Comparison of ENCODE assay signal across 11 cellular contexts in the genomic region with DNA sequence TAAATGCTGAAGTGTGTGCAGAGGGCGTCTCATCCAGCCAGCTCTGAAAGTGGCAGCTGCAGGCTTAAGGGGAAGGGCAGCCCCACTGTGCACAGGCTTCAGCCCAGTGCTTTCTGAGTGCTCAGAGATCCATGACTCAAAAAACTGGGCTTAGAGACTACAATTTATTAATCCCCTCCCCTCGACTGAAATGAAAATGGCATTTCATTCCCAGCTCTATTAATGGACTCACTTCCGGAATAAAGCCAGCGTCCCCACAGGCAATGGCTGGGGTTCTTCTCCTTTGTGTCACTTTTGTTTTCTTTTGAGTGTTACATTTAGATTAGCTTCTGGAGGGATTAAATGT. TPM values are rescaled to one million over a fixed set of nuclear protein-coding genes. Genes with fewer than 3 reads are reported as not detected.
A peak's percentile ranks its signal among the peaks of the same experiment; 100 is the strongest.
DNase-seq lines count a peak whose midpoint lies in the region; ATAC-seq and TF ChIP-seq lines count a peak whose summit lies in the region.
"Had no signal": no experiment of that assay in that cellular context is flagged by ENCODE, and none has a peak within 500 bp of the region (broad histone marks: within the 10 kb centered on the region; RNA-seq: fewer than 3 reads in every experiment).

No MANE protein-coding gene starts in this region.

- no peaks in the 10 kb centered on the region for H3K79me2 ChIP-seq in H9 (ENCODE audit: insufficient read depth, low read length)

- H3K9me3 Mint-ChIP-seq in H9, result no peaks in the 10 kb centered on the region

- WGBS in H9 (ENCODE audit: extremely low coverage, insufficient read length, low lambda C conversion rate), result no CpG with 5 or more reads among the region's 4 CpGs
- WGBS in psoas muscle, 3 donors, result 51 to 69% (median 67%) methylated on average over 4 of the region's 4 CpGs

- H4K8ac ChIP-seq in H9 (replicated peaks; ENCODE audit: insufficient read length, low read depth, low read length), result no peak overlapping the region

- ATAC-seq in SK-N-SH treated with all-trans-retinoic acid at 6 μM for 48 hours (peak; percentile 19), psoas muscle (peak in 2 of 4 donors; percentile 12 to 17)

- peaks cover 0 to 5% of the 10 kb centered on the region in 2 experiments; a peak in 1 of 4 replicates for H3K4me1 Mint-ChIP-seq in H9

- no peak overlapping the region for H3K27ac ChIP-seq in H9 (ENCODE audit: insufficient read length, low read depth, low read length)
- H3K27ac ChIP-seq in psoas muscle, result peak overlapping the region; percentile 23
- H3K27ac ChIP-seq in caudate nucleus (ENCODE audit: low read depth, low read length), result no peak overlapping the region
- H3K27ac ChIP-seq: C4-2B had no signal

- H3K36me3 Mint-ChIP-seq in H9 (ENCODE audit: insufficient read depth in 1 of 3, low read depth in 3 of 3), result no peaks in the 10 kb centered on the region

- H3K27me3 Mint-ChIP-seq in H9 (ENCODE audit: low read depth), result no peaks in the 10 kb centered on the region

- no peak overlapping the region for H3K4ac ChIP-seq in H9 (ENCODE audit: low read depth, low read length)

- H3K4me3 Mint-ChIP-seq in H9, result no peak overlapping the region

- intact Hi-C loops in psoas muscle (cut with DNase I), result no loop called here

- peak overlapping the region; percentile 42; the same call in 1 of the 2 replicates for H3K14ac ChIP-seq in H9 (ENCODE audit: insufficient read depth, low read length)

- H3K23me2 ChIP-seq in H9 (ENCODE audit: insufficient read length, low read depth, low read length, poor library complexity, severe bottlenecking), result no peaks in the 10 kb centered on the region

- no peaks in the 10 kb centered on the region for H4K20me1 ChIP-seq in H9 (ENCODE audit: control insufficient read depth, insufficient read depth, insufficient read length)

- no peak overlapping the region for H2BK120ac ChIP-seq in H9 (ENCODE audit: low read depth, low read length, poor library complexity, severe bottlenecking)

- no peak overlapping the region for H2BK12ac ChIP-seq in H9 (ENCODE audit: insufficient read length, low read depth, low read length)

- H3K56ac ChIP-seq in H9 (ENCODE audit: insufficient read length, low read depth, low read length), result no peak overlapping the region

- no peak overlapping the region for H2BK15ac ChIP-seq in H9 (ENCODE audit: low read depth, low read length)

- no peak overlapping the region for H2AK5ac ChIP-seq in H9 (ENCODE audit: insufficient read length, low read length)

- no peak overlapping the region for H3K23ac ChIP-seq in H9 (ENCODE audit: insufficient read length, low read depth, low read length)

- H3K18ac ChIP-seq in H9 (ENCODE audit: insufficient read length, low read depth, low read length), result no peak overlapping the region

- H3K4me1 ChIP-seq in H9 (ENCODE audit: insufficient read depth, low read length) (no peaks in the 10 kb centered on the region), psoas muscle (peaks cover 11% of the 10 kb centered on the region)

- no peaks in the 10 kb centered on the region for H3K36me3 ChIP-seq in psoas muscle (ENCODE audit: insufficient read depth in 1 of 2, low read depth in 1 of 2)

- no peak overlapping the region for H4K91ac ChIP-seq in H9 (ENCODE audit: insufficient read length, low read depth, low read length)

- no peak overlapping the region for H3T11ph ChIP-seq in H9 (ENCODE audit: low read length)

- H2BK20ac ChIP-seq in H9 (ENCODE audit: low read depth, low read length, poor library complexity, severe bottlenecking), result no peak overlapping the region

- H3K4me3 ChIP-seq in fibroblast of the aortic adventitia (ENCODE audit: low read depth, low read length), result no peak overlapping the region
- no peak overlapping the region for H3K4me3 ChIP-seq in psoas muscle

- H3K4me2 ChIP-seq in H9 (ENCODE audit: insufficient read depth, insufficient read length, low read length), result no peak overlapping the region

- H4K5ac ChIP-seq in H9 (ENCODE audit: insufficient read length, low read depth, low read length), result no peak overlapping the region

- H3K27me3 ChIP-seq in H9 (ENCODE audit: insufficient read depth, low read length) (no peaks in the 10 kb centered on the region), psoas muscle (ENCODE audit: insufficient read depth in 3 of 3, low read length in 2 of 3) (peaks cover 0 to 2% (median 0%) of the 10 kb centered on the region in 3 donors)

- H2BK5ac ChIP-seq in H9 (ENCODE audit: insufficient read length, low read length), result no peak overlapping the region

- TF ChIP-seq CTCF in H9 (conservative IDR thresholded peaks at IDR 0.05) (no peak), fibroblast of the aortic adventitia (IDR thresholded peaks at IDR 0.05; ENCODE audit: insufficient read depth, low read length) (no peak), psoas muscle (IDR thresholded peaks at IDR 0.05) (no peak), GM20000 (IDR thresholded peaks at IDR 0.05; ENCODE audit: extremely low read depth, missing control alignments) (no peak)

- H3K79me1 ChIP-seq in H9 (ENCODE audit: insufficient read depth, low read depth, low read length, poor library complexity, severe bottlenecking), result no peaks in the 10 kb centered on the region

- no peak overlapping the region for H2AFZ ChIP-seq in H9 (ENCODE audit: low read length)

- DNase-seq in H9, result no peak
- DNase-seq in fibroblast of the aortic adventitia (ENCODE audit: low read depth), result peak; percentile 32
- no peak for DNase-seq in psoas muscle
- no peak for DNase-seq in caudate nucleus (lab: John Stamatoyannopoulos, UW)
- no peak for DNase-seq in A172 (ENCODE audit: low spot score)
- no peak for DNase-seq in activated naive CD4-positive, alpha-beta T cell (lab: John Stamatoyannopoulos, UW)
- no peak for DNase-seq in GM20000 (ENCODE audit: low spot score)
- DNase-seq: activated CD4-positive, alpha-beta T cell treated with anti-CD3 and anti-CD28 coated beads for 1 hour; stimulated activated CD4-positive, alpha-beta T cell treated with anti-CD3 and anti-CD28 coated beads, Interleukin-2, amount 100 ng/mL, for 48 hours had no signal

- no peak overlapping the region for H3K9ac ChIP-seq in H9 (ENCODE audit: extremely low read depth, insufficient read length, low read length)

- no peak overlapping the region for H3K27ac Mint-ChIP-seq in H9

- no peaks in the 10 kb centered on the region for H3K9me3 ChIP-seq in H9 (ENCODE audit: control insufficient read depth, low read depth, low read length)
- no peaks in the 10 kb centered on the region for H3K9me3 ChIP-seq in psoas muscle

TF ChIP-seq in SK-N-SH treated with all-trans-retinoic acid at 6 μM for 48 hours, 23 proteins besides CTCF, POLR2A, EP300 and RAD21:
- TF ChIP-seq ZNF565 (CRISPR knock-in tag; conservative IDR thresholded peaks at IDR 0.05; ENCODE audit: low read depth) (no peak), TOX (CRISPR knock-in tag; IDR thresholded peaks at IDR 0.05; ENCODE audit: borderline replicate concordance) (no peak), ZNF8 (CRISPR knock-in tag; IDR thresholded peaks at IDR 0.05) (no peak), OSR1 (CRISPR knock-in tag; IDR thresholded peaks at IDR 0.05) (no peak), RARB (CRISPR knock-in tag; IDR thresholded peaks at IDR 0.05) (no peak), ZNF70 (CRISPR knock-in tag; IDR thresholded peaks at IDR 0.05) (no peak), ISL1 (CRISPR knock-in tag; IDR thresholded peaks at IDR 0.05) (no peak), CSDC2 (CRISPR knock-in tag; IDR thresholded peaks at IDR 0.05) (no peak), TCF4 (CRISPR knock-in tag; IDR thresholded peaks at IDR 0.05; ENCODE audit: borderline replicate concordance) (no peak), ZFP3 (CRISPR knock-in tag; IDR thresholded peaks at IDR 0.05) (no peak), ZC3H10 (CRISPR knock-in tag; IDR thresholded peaks at IDR 0.05) (no peak), ESRRG (CRISPR knock-in tag; IDR thresholded peaks at IDR 0.05) (no peak)
- TF ChIP-seq, protein P1, sequence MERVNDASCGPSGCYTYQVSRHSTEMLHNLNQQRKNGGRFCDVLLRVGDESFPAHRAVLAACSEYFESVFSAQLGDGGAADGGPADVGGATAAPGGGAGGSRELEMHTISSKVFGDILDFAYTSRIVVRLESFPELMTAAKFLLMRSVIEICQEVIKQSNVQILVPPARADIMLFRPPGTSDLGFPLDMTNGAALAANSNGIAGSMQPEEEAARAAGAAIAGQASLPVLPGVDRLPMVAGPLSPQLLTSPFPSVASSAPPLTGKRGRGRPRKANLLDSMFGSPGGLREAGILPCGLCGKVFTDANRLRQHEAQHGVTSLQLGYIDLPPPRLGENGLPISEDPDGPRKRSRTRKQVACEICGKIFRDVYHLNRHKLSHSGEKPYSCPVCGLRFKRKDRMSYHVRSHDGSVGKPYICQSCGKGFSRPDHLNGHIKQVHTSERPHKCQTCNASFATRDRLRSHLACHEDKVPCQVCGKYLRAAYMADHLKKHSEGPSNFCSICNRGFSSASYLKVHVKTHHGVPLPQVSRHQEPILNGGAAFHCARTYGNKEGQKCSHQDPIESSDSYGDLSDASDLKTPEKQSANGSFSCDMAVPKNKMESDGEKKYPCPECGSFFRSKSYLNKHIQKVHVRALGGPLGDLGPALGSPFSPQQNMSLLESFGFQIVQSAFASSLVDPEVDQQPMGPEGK (CRISPR knock-in tag; IDR thresholded peaks at IDR 0.05; ENCODE audit: borderline replicate concordance), result no peak
- TF ChIP-seq, protein P2, sequence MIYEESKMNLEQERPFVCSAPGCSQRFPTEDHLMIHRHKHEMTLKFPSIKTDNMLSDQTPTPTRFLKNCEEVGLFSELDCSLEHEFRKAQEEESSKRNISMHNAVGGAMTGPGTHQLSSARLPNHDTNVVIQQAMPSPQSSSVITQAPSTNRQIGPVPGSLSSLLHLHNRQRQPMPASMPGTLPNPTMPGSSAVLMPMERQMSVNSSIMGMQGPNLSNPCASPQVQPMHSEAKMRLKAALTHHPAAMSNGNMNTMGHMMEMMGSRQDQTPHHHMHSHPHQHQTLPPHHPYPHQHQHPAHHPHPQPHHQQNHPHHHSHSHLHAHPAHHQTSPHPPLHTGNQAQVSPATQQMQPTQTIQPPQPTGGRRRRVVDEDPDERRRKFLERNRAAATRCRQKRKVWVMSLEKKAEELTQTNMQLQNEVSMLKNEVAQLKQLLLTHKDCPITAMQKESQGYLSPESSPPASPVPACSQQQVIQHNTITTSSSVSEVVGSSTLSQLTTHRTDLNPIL (CRISPR knock-in tag; IDR thresholded peaks at IDR 0.05; ENCODE audit: low read depth), result no peak

RNA-seq across cellular contexts. Expression of a gene that starts 55.5 kb away (rescaled TPM):
- total RNA-seq in H9 (2021) (39.6 and 42.1 TPM in 2 replicates), fibroblast of the aortic adventitia (ENCODE audit: low replicate concordance) (38.4 and 62.4 TPM in 2 replicates), psoas muscle (10 to 100 TPM; 14.7 to 20.1 (median 15.7) TPM)
- 10 to 100 TPM in 2 of 3 donors, 1 to 10 TPM in 1; 7.7 to 18.0 (median 11.4) TPM for polyA plus RNA-seq in psoas muscle
- total RNA-seq in A172 (2014; rRNA removed; shearing (Covaris generic)), result 51.3 and 55.1 TPM in 2 replicates
